ENCODE assay signal across 21 cellular contexts in genomic region chr15:40881351-40881750, GRCh38. TPM values are rescaled to one million over a fixed set of nuclear protein-coding genes. Genes with fewer than 3 reads are reported as not detected.
DNase-seq lines count a peak whose midpoint lies in the region; ATAC-seq lines count a peak whose summit lies in the region.
"Had no signal": no experiment of that assay in that cellular context is flagged by ENCODE, and none has a peak within 500 bp of the region (broad histone marks: within the 10 kb centered on the region; RNA-seq: fewer than 3 reads in every experiment).

No MANE protein-coding gene starts in this region.

- peak overlapping the region; percentile 56 for H3K14ac ChIP-seq in neuronal stem cell (ENCODE audit: low read length)

- no peaks in the 10 kb centered on the region for H3K9me3 ChIP-seq in neuronal stem cell (replicated peaks in 1 of 2; ENCODE audit: control insufficient read depth in 2 of 2, insufficient read depth in 1 of 2, low read depth in 1 of 2, low read length in 2 of 2)

- ATAC-seq in Right ventricle myocardium superior (ENCODE audit: poor library complexity) = no peak
- ATAC-seq in left ventricle myocardium superior = no peak
- ATAC-seq in HG02981 (IDR thresholded peaks at IDR 0.05; ENCODE audit: unreplicated experiment) = no peak
- ATAC-seq: A549 had no signal

- no CpG with 5 or more reads among the region's 6 CpGs for WGBS in neuronal stem cell (ENCODE audit: extremely low coverage in 2 of 2, insufficient read length in 2 of 2, insufficient replicate concordance in 1 of 2), 2 donors

- H3K36me3 ChIP-seq in neuronal stem cell (replicated peaks in 1 of 2; ENCODE audit: control insufficient read depth in 2 of 2, insufficient read depth in 2 of 2, low read length in 2 of 2) = no peaks in the 10 kb centered on the region

- no peak overlapping the region for H3K27ac ChIP-seq in neuronal stem cell (replicated peaks; ENCODE audit: low read length)
- H3K27ac ChIP-seq: A549 had no signal

- no peaks in the 10 kb centered on the region for H3K27me3 ChIP-seq in neuronal stem cell (ENCODE audit: control insufficient read depth in 3 of 3, insufficient read depth in 3 of 3, low read depth in 1 of 3, low read length in 3 of 3)

- no peak overlapping the region for H2AK5ac ChIP-seq in neuronal stem cell (ENCODE audit: low read depth, low read length)

- no peaks in the 10 kb centered on the region for H3K4me1 ChIP-seq in neuronal stem cell (ENCODE audit: control insufficient read depth in 2 of 2, insufficient read depth in 1 of 2, low read depth in 1 of 2, low read length in 2 of 2)

- DNase-seq in Right ventricle myocardium superior (peak; percentile 6), left ventricle myocardium superior (no peak), iPS-NIHi11 (ENCODE audit: low spot score) (peak; percentile 0), neuronal stem cell (ENCODE audit: low spot score) (no peak), Ammon's horn (ENCODE audit: low spot score) (no peak), DMS79 (lab: John Stamatoyannopoulos, UW) (no peak)
- DNase-seq: 8988T; ACHN; AML-193; C1 segment of cervical spinal cord; Calu3; CD4-positive, alpha-beta memory T cell; COR-L47; DMS53; DND-41; GOT3; H7; HCEC 1CT had no signal

- H2BK12ac ChIP-seq in neuronal stem cell (ENCODE audit: low read length) = peak overlapping the region; percentile 84

- H2BK120ac ChIP-seq in neuronal stem cell (ENCODE audit: low read depth, low read length) = no peak overlapping the region

- no peak overlapping the region for H3K9ac ChIP-seq in neuronal stem cell (ENCODE audit: low read depth, low read length, poor library complexity)

- no peak overlapping the region for H3K4ac ChIP-seq in neuronal stem cell (ENCODE audit: low read length)

- H3K23ac ChIP-seq in neuronal stem cell (ENCODE audit: low read depth, low read length, poor library complexity) = no peak overlapping the region

- peak overlapping the region in 1 of 2 donors; percentile 67 for H3K4me3 ChIP-seq in neuronal stem cell (ENCODE audit: low read length in 2 of 2)
- H3K4me3 ChIP-seq: A549 had no signal

- no peaks in the 10 kb centered on the region for H3K79me1 ChIP-seq in neuronal stem cell (ENCODE audit: low read depth, low read length)

- intact Hi-C loops in Right ventricle myocardium superior (cut with DNase I) = no loop called here
- intact Hi-C loops in left ventricle myocardium superior (cut with micrococcal nuclease) = no loop called here

- H2BK5ac ChIP-seq in neuronal stem cell (ENCODE audit: low read length) = no peak overlapping the region

- H4K91ac ChIP-seq in neuronal stem cell (ENCODE audit: low read depth, low read length, poor library complexity) = no peak overlapping the region

- H2BK15ac ChIP-seq in neuronal stem cell (ENCODE audit: low read length) = no peak overlapping the region

- no peak overlapping the region for H4K8ac ChIP-seq in neuronal stem cell (ENCODE audit: low read depth, low read length)

- H3K4me2 ChIP-seq in neuronal stem cell (ENCODE audit: insufficient read depth, low read length, poor library complexity, severe bottlenecking) = no peak overlapping the region
- H3K4me2 ChIP-seq: A549 had no signal

- no peak overlapping the region for H3K18ac ChIP-seq in neuronal stem cell (ENCODE audit: low read length)

- H2AFZ ChIP-seq in neuronal stem cell (ENCODE audit: low read length) = no peak overlapping the region

RNA-seq across cellular contexts. Expression of gene RHOV, which starts 7.3 kb away (rescaled TPM):
- total RNA-seq in Right ventricle myocardium superior (not detected), left ventricle myocardium superior (not detected)
- 0.38 TPM for polyA plus RNA-seq in neuronal stem cell (2013, experiment 1 of 2)
- 0.37 TPM for polyA plus RNA-seq in neuronal stem cell (2013, experiment 2 of 2)
- total RNA-seq: CD4-positive, alpha-beta memory T cell had no signal
- polyA plus RNA-seq: CD4-positive, alpha-beta memory T cell had no signal

RNA-seq across cellular contexts. Expression of gene VPS18, which starts 12.9 kb away (rescaled TPM):
- total RNA-seq in Right ventricle myocardium superior = 18.4 TPM
- total RNA-seq in left ventricle myocardium superior = 22.7 TPM
- 6.1 TPM for polyA plus RNA-seq in neuronal stem cell (2013, experiment 1 of 2)
- 6.0 TPM for polyA plus RNA-seq in neuronal stem cell (2013, experiment 2 of 2)

RNA-seq across cellular contexts. Expression of gene SPINT1, which starts 37.5 kb away (rescaled TPM):
- total RNA-seq in Right ventricle myocardium superior (0.59 TPM), left ventricle myocardium superior (1.0 TPM)
- polyA plus RNA-seq in neuronal stem cell (2013, experiment 1 of 2) = 3.1 TPM
- 3.1 TPM for polyA plus RNA-seq in neuronal stem cell (2013, experiment 2 of 2)

RNA-seq across cellular contexts. Expression of gene DLL4, which starts 47.8 kb away (rescaled TPM):
- 10.7 TPM for total RNA-seq in Right ventricle myocardium superior
- total RNA-seq in left ventricle myocardium superior = 11.6 TPM
- 0.20 TPM for polyA plus RNA-seq in neuronal stem cell (2013, experiment 1 of 2)
- polyA plus RNA-seq in neuronal stem cell (2013, experiment 2 of 2) = 0.21 TPM
- total RNA-seq: Calu3; CD4-positive, alpha-beta memory T cell; H7 had no signal
- polyA plus RNA-seq: CD4-positive, alpha-beta memory T cell had no signal

RNA-seq across cellular contexts. Expression of gene PPP1R14D, which starts 52.8 kb away (rescaled TPM):
- total RNA-seq in Right ventricle myocardium superior = not detected
- not detected for total RNA-seq in left ventricle myocardium superior
- not detected for polyA plus RNA-seq in neuronal stem cell (2013, experiment 1 of 2)
- polyA plus RNA-seq in neuronal stem cell (2013, experiment 2 of 2) = 0.07 TPM
- total RNA-seq: CD4-positive, alpha-beta memory T cell; H7 had no signal
- polyA plus RNA-seq: BJ; CD4-positive, alpha-beta memory T cell had no signal

Comparison
In these comparisons a context has a peak if more than half of its experiments do, and no peak if none do; other contexts are left out.
1. DNase-seq: peak in Right ventricle myocardium superior (single experiment) and iPS-NIHi11 (single experiment); none in left ventricle myocardium superior (single experiment), neuronal stem cell (single experiment), Ammon's horn (single experiment) and DMS79 (single experiment).